8 cellular contexts compared by ENCODE assay signal in genomic region chr15:33675246-33675645, GRCh38.
DNase-seq lines count a peak whose midpoint lies in the region; ATAC-seq and TF ChIP-seq lines count a peak whose summit lies in the region.

No MANE protein-coding gene starts in this region.

- no peak overlapping the region for H3K9ac ChIP-seq in H9 (ENCODE audit: extremely low read depth, insufficient read length, low read length)

- no peak overlapping the region for H2BK15ac ChIP-seq in H9 (ENCODE audit: low read depth, low read length)

- TF ChIP-seq CTCF in BE2C (IDR thresholded peaks at IDR 0.05; ENCODE audit: low read depth, low read length), result peak; percentile 62
- TF ChIP-seq CTCF in H9 (conservative IDR thresholded peaks at IDR 0.05), result peak; percentile 81

- H3K36me3 Mint-ChIP-seq in H9 (ENCODE audit: insufficient read depth in 1 of 3, low read depth in 3 of 3), result no peaks in the 10 kb centered on the region

- no CpG with 5 or more reads among the region's 4 CpGs for WGBS in H9 (ENCODE audit: extremely low coverage, insufficient read length, low lambda C conversion rate)
- WGBS in iPS DF 6.9 (ENCODE audit: insufficient coverage, insufficient read length), result no CpG with 5 or more reads among the region's 4 CpGs

- no peak overlapping the region for H3K4me2 ChIP-seq in H9 (ENCODE audit: insufficient read depth, insufficient read length, low read length)

- no peak overlapping the region for H3T11ph ChIP-seq in H9 (ENCODE audit: low read length)

- no peak overlapping the region for H4K91ac ChIP-seq in H9 (ENCODE audit: insufficient read length, low read depth, low read length)

- H3K27ac ChIP-seq in H9 (ENCODE audit: insufficient read length, low read depth, low read length) (no peak overlapping the region), iPS DF 6.9 (ENCODE audit: low read length) (no peak overlapping the region)

- no peak overlapping the region for H2BK12ac ChIP-seq in H9 (ENCODE audit: insufficient read length, low read depth, low read length)

- no peak overlapping the region for H4K8ac ChIP-seq in H9 (replicated peaks; ENCODE audit: insufficient read length, low read depth, low read length)

- no peak overlapping the region for H3K4ac ChIP-seq in H9 (ENCODE audit: low read depth, low read length)

- no peak overlapping the region for H4K5ac ChIP-seq in H9 (ENCODE audit: insufficient read length, low read depth, low read length)

- H3K23ac ChIP-seq in H9 (ENCODE audit: insufficient read length, low read depth, low read length), result no peak overlapping the region

- no peaks in the 10 kb centered on the region; a peak in 1 of 4 replicates for H3K4me1 Mint-ChIP-seq in H9

- no peak overlapping the region for H2BK20ac ChIP-seq in H9 (ENCODE audit: low read depth, low read length, poor library complexity, severe bottlenecking)

- H3K79me2 ChIP-seq in H9 (ENCODE audit: insufficient read depth, low read length), result no peaks in the 10 kb centered on the region

- no peaks in the 10 kb centered on the region for H3K36me3 ChIP-seq in BE2C
- H3K36me3 ChIP-seq in iPS DF 6.9 (ENCODE audit: control insufficient read depth, insufficient read depth, low read length), result no peaks in the 10 kb centered on the region

- no peaks in the 10 kb centered on the region for H3K79me1 ChIP-seq in H9 (ENCODE audit: insufficient read depth, low read depth, low read length, poor library complexity, severe bottlenecking)

- H3K4me3 Mint-ChIP-seq in H9, result no peak overlapping the region

- no peak overlapping the region for H2BK5ac ChIP-seq in H9 (ENCODE audit: insufficient read length, low read length)

- no peaks in the 10 kb centered on the region for H3K9me3 ChIP-seq in BE2C
- H3K9me3 ChIP-seq in H9 (ENCODE audit: control insufficient read depth, low read depth, low read length), result no peaks in the 10 kb centered on the region
- no peaks in the 10 kb centered on the region for H3K9me3 ChIP-seq in iPS DF 6.9 (ENCODE audit: control insufficient read depth, insufficient read depth, low read length)

- ATAC-seq in HG03442 (IDR thresholded peaks at IDR 0.05; ENCODE audit: unreplicated experiment), result no peak
- no peak for ATAC-seq in GM21381 (IDR thresholded peaks at IDR 0.05; ENCODE audit: unreplicated experiment)
- no peak for ATAC-seq in HG03378 (IDR thresholded peaks at IDR 0.05; ENCODE audit: unreplicated experiment)

- no peak overlapping the region for H2BK120ac ChIP-seq in H9 (ENCODE audit: low read depth, low read length, poor library complexity, severe bottlenecking)

- no peak overlapping the region for H2AFZ ChIP-seq in H9 (ENCODE audit: low read length)

- H3K27ac Mint-ChIP-seq in H9, result no peak overlapping the region

- DNase-seq in BE2C (no peak), H9 (no peak), RPMI7951 (ENCODE audit: low read depth) (peak; percentile 37), iPS DF 6.9 (ENCODE audit: low read depth, low spot score) (peak; percentile 27), GF-D8 (lab: John Stamatoyannopoulos, UW) (no peak)

- no peaks in the 10 kb centered on the region for H3K9me3 Mint-ChIP-seq in H9

- H3K56ac ChIP-seq in H9 (ENCODE audit: insufficient read length, low read depth, low read length), result no peak overlapping the region

- no peak overlapping the region for H2AK5ac ChIP-seq in H9 (ENCODE audit: insufficient read length, low read length)

- H3K4me3 ChIP-seq in BE2C (ENCODE audit: low read depth, low read length) (no peak overlapping the region), iPS DF 6.9 (ENCODE audit: low read length) (no peak overlapping the region)

- no peak overlapping the region for H3K18ac ChIP-seq in H9 (ENCODE audit: insufficient read length, low read depth, low read length)

- H3K14ac ChIP-seq in H9 (ENCODE audit: insufficient read depth, low read length), result no peak overlapping the region

- no peaks in the 10 kb centered on the region for H3K23me2 ChIP-seq in H9 (ENCODE audit: insufficient read length, low read depth, low read length, poor library complexity, severe bottlenecking)

- H3K4me1 ChIP-seq in BE2C (peaks cover 15% of the 10 kb centered on the region), H9 (ENCODE audit: insufficient read depth, low read length) (no peaks in the 10 kb centered on the region), iPS DF 6.9 (ENCODE audit: control insufficient read depth, insufficient read depth, low read length) (no peaks in the 10 kb centered on the region)

- H4K20me1 ChIP-seq in H9 (ENCODE audit: control insufficient read depth, insufficient read depth, insufficient read length), result no peaks in the 10 kb centered on the region

- H3K27me3 ChIP-seq in BE2C (no peaks in the 10 kb centered on the region), H9 (ENCODE audit: insufficient read depth, low read length) (no peaks in the 10 kb centered on the region), iPS DF 6.9 (ENCODE audit: control insufficient read depth, insufficient read depth, low read length) (no peaks in the 10 kb centered on the region)

- H3K27me3 Mint-ChIP-seq in H9 (ENCODE audit: low read depth), result peaks cover 3% of the 10 kb centered on the region

Comparison
In these comparisons a context has a peak if more than half of its experiments do, and no peak if none do; other contexts are left out.
1. DNase-seq: peak in RPMI7951 (single experiment) and iPS DF 6.9 (single experiment); none in BE2C (single experiment), H9 (single experiment) and GF-D8 (single experiment).